9 cellular contexts compared by ENCODE assay signal in the genomic region with DNA sequence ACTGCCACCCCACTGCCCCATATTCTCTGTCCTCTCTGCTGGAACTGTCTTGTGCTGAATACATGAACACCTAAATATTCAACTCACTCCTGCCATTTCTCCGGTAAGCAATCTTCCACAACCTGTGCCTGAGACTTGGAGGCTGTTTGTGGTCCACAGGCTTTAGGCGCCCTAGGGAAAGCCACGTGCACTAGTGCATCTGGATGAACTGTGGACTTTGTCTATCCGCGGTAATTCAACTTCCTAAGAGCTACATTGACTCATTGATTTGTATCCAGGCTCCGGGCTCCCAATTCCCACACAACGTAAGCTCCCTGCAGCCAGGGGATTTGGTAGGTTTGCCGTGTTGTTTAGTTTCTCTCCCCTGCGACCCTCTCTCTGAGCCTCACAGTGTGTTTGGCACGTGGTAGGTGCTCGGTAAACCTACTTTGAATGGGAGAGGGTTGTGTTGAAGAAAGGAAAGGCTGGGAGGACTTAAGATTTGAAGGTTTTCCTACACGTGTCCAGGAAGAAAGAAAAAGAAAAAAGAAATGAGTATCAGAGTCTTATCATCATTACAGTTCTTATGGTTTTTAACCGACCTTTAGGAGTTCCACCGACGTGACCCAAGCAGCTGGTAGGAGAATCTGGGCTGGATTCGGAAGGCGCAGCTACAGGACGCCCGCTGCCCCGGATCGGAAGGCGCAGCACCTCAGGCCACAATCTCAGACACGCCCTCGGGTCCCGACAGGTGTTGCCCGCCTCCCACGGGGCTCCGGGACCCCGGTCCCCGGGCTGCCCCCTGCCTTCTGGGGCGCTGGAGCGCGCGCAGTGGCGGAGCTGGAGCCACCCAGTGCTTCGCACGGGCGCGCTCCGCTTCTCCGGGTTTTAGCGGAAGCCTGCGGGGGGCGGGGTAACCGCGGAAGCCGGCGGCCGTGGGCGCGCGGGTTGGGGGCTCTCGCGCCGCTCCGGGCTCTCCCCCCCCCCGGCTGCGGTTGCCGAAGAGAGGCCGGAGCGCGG.
DNase-seq lines count a peak whose midpoint lies in the region; ATAC-seq and TF ChIP-seq lines count a peak whose summit lies in the region.
"Had no signal": no experiment of that assay in that cellular context is flagged by ENCODE, and none has a peak within 500 bp of the region (broad histone marks: within the 10 kb centered on the region; RNA-seq: fewer than 3 reads in every experiment).

No MANE protein-coding gene starts in this region.

- H3K9me3 ChIP-seq in esophagus muscularis mucosa: no peaks in the 10 kb centered on the region
- H3K9me3 ChIP-seq in parathyroid adenoma (ENCODE audit: control insufficient read depth, low read length): no peaks in the 10 kb centered on the region

- TF ChIP-seq CTCF in esophagus muscularis mucosa (IDR thresholded peaks at IDR 0.05) (no peak), parathyroid adenoma (IDR thresholded peaks at IDR 0.05) (no peak)

- 26% methylated on average over 22 of the region's 62 CpGs for WGBS in esophagus muscularis mucosa

- no peaks in the 10 kb centered on the region for H3K79me2 ChIP-seq in parathyroid adenoma

- H3K4me1 ChIP-seq in esophagus muscularis mucosa (peaks cover 0 to 14% (median 13%) of the 10 kb centered on the region in 4 donors), parathyroid adenoma (no peaks in the 10 kb centered on the region)
- H3K4me1 ChIP-seq: foreskin keratinocyte had no signal

- H3K27me3 Mint-ChIP-seq in activated T-helper 1 cell treated with anti-CD3 and anti-CD28 coated beads, Interleukin-12 subunit alpha, Interleukin-12 subunit beta, Interleukin-2, Interleukin-4 antibody, amounts not matched to agents 30 ng/mL and 10 ng/mL and 1 ng/mL, durations not matched to agents 14 hours and 24 hours and 36 hours (ENCODE audit: insufficient read depth): peaks cover 19% of the 10 kb centered on the region
- peaks cover 25 to 27% of the 10 kb centered on the region in 2 donors for H3K27me3 Mint-ChIP-seq in stimulated activated naive B cell treated with anti-CD40 and anti-IgM and Interleukin-4, amounts not matched to agents 10 μg/mL and 1 μg/mL and 100 μg/mL, for 72 hours

- no peak overlapping the region for H3K27ac Mint-ChIP-seq in activated T-helper 1 cell treated with anti-CD3 and anti-CD28 coated beads, Interleukin-12 subunit alpha, Interleukin-12 subunit beta, Interleukin-2, Interleukin-4 antibody, amounts not matched to agents 30 ng/mL and 10 ng/mL and 1 ng/mL, durations not matched to agents 14 hours and 24 hours and 36 hours
- H3K27ac Mint-ChIP-seq in stimulated activated naive B cell treated with anti-CD40 and anti-IgM and Interleukin-4, amounts not matched to agents 10 μg/mL and 1 μg/mL and 100 μg/mL, for 72 hours: no peak overlapping the region

- DNase-seq in H7 (no peak), NCI-H2107 treated with DMSO at 0.1 percent for 48 hours (lab: John Stamatoyannopoulos, UW; ENCODE audit: unreplicated experiment) (peak; percentile 36), esophagus muscularis mucosa (ENCODE audit: extremely low spot score) (no peak), SW 1271 (lab: John Stamatoyannopoulos, UW) (no peak)
- no peak for DNase-seq in stimulated activated CD4-positive, alpha-beta T cell treated with anti-CD3 and anti-CD28 coated beads, Interleukin-4, amount 100 ng/mL, for 24 hours
- no peak for DNase-seq in activated T-helper 1 cell treated with anti-CD3 and anti-CD28 coated beads, Interleukin-12 subunit alpha, Interleukin-12 subunit beta, Interleukin-2, Interleukin-4 antibody, amounts not matched to agents 30 ng/mL and 10 ng/mL and 1 ng/mL, durations not matched to agents 14 hours and 24 hours and 36 hours (ENCODE audit: low spot score)
- no peak for DNase-seq in stimulated activated naive B cell treated with anti-CD40 and anti-IgM and Interleukin-4, amounts not matched to agents 10 μg/mL and 1 μg/mL and 100 μg/mL, for 72 hours
- DNase-seq: foreskin keratinocyte had no signal

- H3K4me2 ChIP-seq in parathyroid adenoma (ENCODE audit: low read length): peak overlapping the region; percentile 42

- ATAC-seq in stimulated activated naive B cell treated with anti-CD40 and anti-IgM and Interleukin-4, amounts not matched to agents 10 μg/mL and 1 μg/mL and 100 μg/mL, for 72 hours (replicated peaks): no peak

- H3K9me3 Mint-ChIP-seq in activated T-helper 1 cell treated with anti-CD3 and anti-CD28 coated beads, Interleukin-12 subunit alpha, Interleukin-12 subunit beta, Interleukin-2, Interleukin-4 antibody, amounts not matched to agents 30 ng/mL and 10 ng/mL and 1 ng/mL, durations not matched to agents 14 hours and 24 hours and 36 hours: no peaks in the 10 kb centered on the region
- H3K9me3 Mint-ChIP-seq in stimulated activated naive B cell treated with anti-CD40 and anti-IgM and Interleukin-4, amounts not matched to agents 10 μg/mL and 1 μg/mL and 100 μg/mL, for 72 hours: no peaks in the 10 kb centered on the region

- H3K36me3 ChIP-seq in H7 (replicated peaks; ENCODE audit: control insufficient read depth, insufficient read depth, low read length): no peaks in the 10 kb centered on the region
- H3K36me3 ChIP-seq in esophagus muscularis mucosa: no peaks in the 10 kb centered on the region
- no peaks in the 10 kb centered on the region for H3K36me3 ChIP-seq in parathyroid adenoma (ENCODE audit: control insufficient read depth, insufficient read depth, low read length)

- H3K9ac ChIP-seq in parathyroid adenoma: no peak overlapping the region

- H3K4me3 Mint-ChIP-seq in activated T-helper 1 cell treated with anti-CD3 and anti-CD28 coated beads, Interleukin-12 subunit alpha, Interleukin-12 subunit beta, Interleukin-2, Interleukin-4 antibody, amounts not matched to agents 30 ng/mL and 10 ng/mL and 1 ng/mL, durations not matched to agents 14 hours and 24 hours and 36 hours: no peak overlapping the region
- H3K4me3 Mint-ChIP-seq in stimulated activated naive B cell treated with anti-CD40 and anti-IgM and Interleukin-4, amounts not matched to agents 10 μg/mL and 1 μg/mL and 100 μg/mL, for 72 hours: peak overlapping the region in 1 of 2 donors; percentile 30

- H3K4me3 ChIP-seq in H7 (ENCODE audit: insufficient read depth, low read depth, low read length) (peak overlapping the region; percentile 74), esophagus muscularis mucosa (peak overlapping the region; percentile 37 to 48 (median 42)), parathyroid adenoma (ENCODE audit: low read depth, low read length) (no peak overlapping the region)

- no peak overlapping the region for H2AFZ ChIP-seq in parathyroid adenoma

- H3K27me3 ChIP-seq in H7 (ENCODE audit: control insufficient read depth, insufficient read depth, low read length): peaks cover 29% of the 10 kb centered on the region
- H3K27me3 ChIP-seq in esophagus muscularis mucosa: peaks cover 0 to 40% (median 19%) of the 10 kb centered on the region in 4 donors
- H3K27me3 ChIP-seq in parathyroid adenoma (ENCODE audit: control insufficient read depth, insufficient read depth, low read length): no peaks in the 10 kb centered on the region

- no peaks in the 10 kb centered on the region for H3K4me1 Mint-ChIP-seq in activated T-helper 1 cell treated with anti-CD3 and anti-CD28 coated beads, Interleukin-12 subunit alpha, Interleukin-12 subunit beta, Interleukin-2, Interleukin-4 antibody, amounts not matched to agents 30 ng/mL and 10 ng/mL and 1 ng/mL, durations not matched to agents 14 hours and 24 hours and 36 hours (ENCODE audit: low read depth)
- peaks cover 4 to 9% of the 10 kb centered on the region in 2 donors for H3K4me1 Mint-ChIP-seq in stimulated activated naive B cell treated with anti-CD40 and anti-IgM and Interleukin-4, amounts not matched to agents 10 μg/mL and 1 μg/mL and 100 μg/mL, for 72 hours

- no peak for TF ChIP-seq EP300 in esophagus muscularis mucosa (IDR thresholded peaks at IDR 0.05)

- no peak for TF ChIP-seq POLR2A in esophagus muscularis mucosa (IDR thresholded peaks at IDR 0.05; ENCODE audit: low read depth)

- intact Hi-C loops in esophagus muscularis mucosa (cut with DNase I): no loop called here
- intact Hi-C loops in activated T-helper 1 cell treated with anti-CD3 and anti-CD28 coated beads, Interleukin-12 subunit alpha, Interleukin-12 subunit beta, Interleukin-2, Interleukin-4 antibody, amounts not matched to agents 30 ng/mL and 10 ng/mL and 1 ng/mL, durations not matched to agents 14 hours and 24 hours and 36 hours (cut with micrococcal nuclease): no loop called here

- no peaks in the 10 kb centered on the region for H3K36me3 Mint-ChIP-seq in activated T-helper 1 cell treated with anti-CD3 and anti-CD28 coated beads, Interleukin-12 subunit alpha, Interleukin-12 subunit beta, Interleukin-2, Interleukin-4 antibody, amounts not matched to agents 30 ng/mL and 10 ng/mL and 1 ng/mL, durations not matched to agents 14 hours and 24 hours and 36 hours (ENCODE audit: low read depth)
- H3K36me3 Mint-ChIP-seq in stimulated activated naive B cell treated with anti-CD40 and anti-IgM and Interleukin-4, amounts not matched to agents 10 μg/mL and 1 μg/mL and 100 μg/mL, for 72 hours: peaks cover 0 to 4% of the 10 kb centered on the region in 2 donors

- H3K27ac ChIP-seq in esophagus muscularis mucosa (replicated peaks in 1 of 4) (no peak overlapping the region), parathyroid adenoma (no peak overlapping the region)
- H3K27ac ChIP-seq: foreskin keratinocyte had no signal
